In genomic region chr11:413120-414081, GRCh38 we compare ENCODE assay signal across 1 cellular context.
TF ChIP-seq lines count a peak whose summit lies in the region.

No MANE protein-coding gene starts in this region.

TF ChIP-seq in WTC11, 78 proteins besides CTCF, POLR2A, EP300 and RAD21 (continued from another document):
- TF ChIP-seq, protein P1, sequence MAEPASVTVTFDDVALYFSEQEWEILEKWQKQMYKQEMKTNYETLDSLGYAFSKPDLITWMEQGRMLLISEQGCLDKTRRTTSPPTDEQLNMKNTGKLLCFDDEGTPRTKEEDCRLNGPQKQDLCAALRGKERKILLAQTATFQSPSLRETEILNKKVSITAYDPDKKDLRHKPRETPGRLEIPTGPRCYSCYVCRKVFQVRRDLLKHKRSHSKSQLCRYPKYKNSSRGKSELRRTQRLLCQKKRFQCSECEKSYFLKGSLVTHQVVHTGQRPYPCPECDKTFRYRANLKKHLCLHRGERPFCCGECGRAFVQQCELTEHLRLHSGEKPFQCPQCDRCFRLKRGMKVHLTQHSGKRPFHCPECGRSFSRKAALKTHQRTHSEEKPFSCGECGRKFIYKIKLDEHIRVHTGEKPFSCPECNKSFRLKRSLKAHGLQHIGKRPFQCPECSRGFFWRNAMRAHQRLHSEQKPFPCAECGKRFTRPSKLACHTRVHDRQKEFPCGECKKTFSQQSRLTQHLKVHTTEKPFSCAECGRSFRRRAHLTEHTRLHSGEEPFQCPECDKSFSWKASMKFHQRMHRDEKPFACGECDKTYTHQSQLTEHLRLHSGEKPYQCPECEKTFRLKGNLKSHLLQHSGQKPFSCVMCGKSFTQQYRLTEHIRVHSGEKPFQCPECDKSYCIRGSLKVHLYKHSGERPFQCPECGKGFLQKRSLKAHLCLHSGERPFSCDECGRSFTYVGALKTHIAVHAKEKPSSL (CRISPR knock-in tag; conservative IDR thresholded peaks at IDR 0.05) = no peak
- no peak for TF ChIP-seq MAX (CRISPR knock-in tag; IDR thresholded peaks at IDR 0.05)
- TF ChIP-seq ZNF219 (CRISPR knock-in tag; IDR thresholded peaks at IDR 0.05; ENCODE audit: borderline replicate concordance) = no peak
- no peak for TF ChIP-seq E2F1 (CRISPR knock-in tag; IDR thresholded peaks at IDR 0.05)
- TF ChIP-seq ARID4B (CRISPR knock-in tag; IDR thresholded peaks at IDR 0.05; ENCODE audit: borderline replicate concordance) = no peak
- TF ChIP-seq, protein P2, sequence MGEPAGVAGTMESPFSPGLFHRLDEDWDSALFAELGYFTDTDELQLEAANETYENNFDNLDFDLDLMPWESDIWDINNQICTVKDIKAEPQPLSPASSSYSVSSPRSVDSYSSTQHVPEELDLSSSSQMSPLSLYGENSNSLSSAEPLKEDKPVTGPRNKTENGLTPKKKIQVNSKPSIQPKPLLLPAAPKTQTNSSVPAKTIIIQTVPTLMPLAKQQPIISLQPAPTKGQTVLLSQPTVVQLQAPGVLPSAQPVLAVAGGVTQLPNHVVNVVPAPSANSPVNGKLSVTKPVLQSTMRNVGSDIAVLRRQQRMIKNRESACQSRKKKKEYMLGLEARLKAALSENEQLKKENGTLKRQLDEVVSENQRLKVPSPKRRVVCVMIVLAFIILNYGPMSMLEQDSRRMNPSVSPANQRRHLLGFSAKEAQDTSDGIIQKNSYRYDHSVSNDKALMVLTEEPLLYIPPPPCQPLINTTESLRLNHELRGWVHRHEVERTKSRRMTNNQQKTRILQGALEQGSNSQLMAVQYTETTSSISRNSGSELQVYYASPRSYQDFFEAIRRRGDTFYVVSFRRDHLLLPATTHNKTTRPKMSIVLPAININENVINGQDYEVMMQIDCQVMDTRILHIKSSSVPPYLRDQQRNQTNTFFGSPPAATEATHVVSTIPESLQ (CRISPR knock-in tag; IDR thresholded peaks at IDR 0.05) = no peak
- TF ChIP-seq RORB (CRISPR knock-in tag; IDR thresholded peaks at IDR 0.05) = no peak
TF ChIP-seq in WTC11: peak in this region for 0.
